ENCODE assay signal across 8 cellular contexts in genomic region chr2:44362207-44363015, GRCh38. TPM values are rescaled to one million over a fixed set of nuclear protein-coding genes. Genes with fewer than 3 reads are reported as not detected.
DNase-seq lines count a peak whose midpoint lies in the region; ATAC-seq lines count a peak whose summit lies in the region.

No MANE protein-coding gene starts in this region.

- ATAC-seq in GM21381 (IDR thresholded peaks at IDR 0.05; ENCODE audit: unreplicated experiment): peak; percentile 6

- peak overlapping the region; percentile 93 to 99 (median 98) for H3K27ac Mint-ChIP-seq in immature natural killer cell

- peaks cover 35 to 64% of the 10 kb centered on the region in 2 donors for H3K4me1 Mint-ChIP-seq in immature natural killer cell

- H3K4me3 Mint-ChIP-seq in immature natural killer cell: peak overlapping the region; percentile 94 to 100 (median 100)

- DNase-seq in COLO668 (lab: John Stamatoyannopoulos, UW; ENCODE audit: unreplicated experiment) (peak; percentile 34), HuH-7 (ENCODE audit: low spot score) (peak; percentile 15), T-helper 9 cell (peak; percentile 28), T47D (ENCODE audit: low read depth in 1 of 2, low spot score in 1 of 2) (peak; percentile 1 to 36), immature natural killer cell (peak; percentile 21 to 25 (median 24)), cerebellar nuclear complex (lab: John Stamatoyannopoulos, UW) (no peak)
- DNase-seq in stimulated activated CD4-positive, alpha-beta T cell treated with anti-CD3 and anti-CD28 coated beads, Interleukin-12 subunit alpha, Interleukin-12 subunit beta, amount 100 ng/mL, for 24 hours (ENCODE audit: low read depth in 2 of 2): peak; percentile 2 to 32

- in situ Hi-C loops in T47D (cut with HindIII; ENCODE audit: low pct_unique_long_range_greater_than_20kb, low sequenced_read_pairs): no loop called here

- H3K9me3 Mint-ChIP-seq in immature natural killer cell: no peaks in the 10 kb centered on the region

- H3K27me3 Mint-ChIP-seq in immature natural killer cell (ENCODE audit: low read depth in 3 of 3): peaks cover 13 to 19% (median 14%) of the 10 kb centered on the region in 3 donors

- H3K36me3 Mint-ChIP-seq in immature natural killer cell: no peaks in the 10 kb centered on the region

RNA-seq across cellular contexts. Expression of gene CAMKMT, which starts 0.7 kb away (rescaled TPM):
- polyA plus RNA-seq in immature natural killer cell: 10 to 100 TPM; 11.7 to 19.5 (median 12.4) TPM

RNA-seq across cellular contexts. Expression of gene PREPL, which starts 1.1 kb away (rescaled TPM):
- 10 to 100 TPM; 14.5 to 17.5 (median 14.9) TPM for polyA plus RNA-seq in immature natural killer cell

Comparison
In these comparisons a context has a peak if more than half of its experiments do, and no peak if none do; other contexts are left out.
1. DNase-seq: peak in COLO668 (single experiment), HuH-7 (single experiment), T-helper 9 cell (single experiment), T47D (2 of 2), immature natural killer cell (3 of 3) and stimulated activated CD4-positive, alpha-beta T cell treated with anti-CD3 and anti-CD28 coated beads, Interleukin-12 subunit alpha, Interleukin-12 subunit beta, amount 100 ng/mL, for 24 hours (2 of 2); none in cerebellar nuclear complex (0 of 2).